Comparison of ENCODE assay signal across 1 cellular context in genomic region chr7:44766416-44766801, GRCh38.
TF ChIP-seq lines count a peak whose summit lies in the region.

No MANE protein-coding gene starts in this region.

TF ChIP-seq in K562, 482 proteins besides CTCF, POLR2A, EP300 and RAD21:
- TF ChIP-seq, protein P1, sequence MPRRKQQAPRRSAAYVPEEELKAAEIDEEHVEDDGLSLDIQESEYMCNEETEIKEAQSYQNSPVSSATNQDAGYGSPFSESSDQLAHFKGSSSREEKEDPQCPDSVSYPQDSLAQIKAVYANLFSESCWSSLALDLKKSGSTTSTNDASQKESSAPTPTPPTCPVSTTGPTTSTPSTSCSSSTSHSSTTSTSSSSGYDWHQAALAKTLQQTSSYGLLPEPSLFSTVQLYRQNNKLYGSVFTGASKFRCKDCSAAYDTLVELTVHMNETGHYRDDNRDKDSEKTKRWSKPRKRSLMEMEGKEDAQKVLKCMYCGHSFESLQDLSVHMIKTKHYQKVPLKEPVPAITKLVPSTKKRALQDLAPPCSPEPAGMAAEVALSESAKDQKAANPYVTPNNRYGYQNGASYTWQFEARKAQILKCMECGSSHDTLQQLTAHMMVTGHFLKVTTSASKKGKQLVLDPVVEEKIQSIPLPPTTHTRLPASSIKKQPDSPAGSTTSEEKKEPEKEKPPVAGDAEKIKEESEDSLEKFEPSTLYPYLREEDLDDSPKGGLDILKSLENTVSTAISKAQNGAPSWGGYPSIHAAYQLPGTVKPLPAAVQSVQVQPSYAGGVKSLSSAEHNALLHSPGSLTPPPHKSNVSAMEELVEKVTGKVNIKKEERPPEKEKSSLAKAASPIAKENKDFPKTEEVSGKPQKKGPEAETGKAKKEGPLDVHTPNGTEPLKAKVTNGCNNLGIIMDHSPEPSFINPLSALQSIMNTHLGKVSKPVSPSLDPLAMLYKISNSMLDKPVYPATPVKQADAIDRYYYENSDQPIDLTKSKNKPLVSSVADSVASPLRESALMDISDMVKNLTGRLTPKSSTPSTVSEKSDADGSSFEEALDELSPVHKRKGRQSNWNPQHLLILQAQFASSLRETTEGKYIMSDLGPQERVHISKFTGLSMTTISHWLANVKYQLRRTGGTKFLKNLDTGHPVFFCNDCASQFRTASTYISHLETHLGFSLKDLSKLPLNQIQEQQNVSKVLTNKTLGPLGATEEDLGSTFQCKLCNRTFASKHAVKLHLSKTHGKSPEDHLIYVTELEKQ (CRISPR knock-in tag; IDR thresholded peaks at IDR 0.05) = no peak
- peak; percentile 32; the same call in 1 of the 2 replicates for TF ChIP-seq POLR2G (IDR thresholded peaks at IDR 0.05; ENCODE audit: low read depth, low read length)
TF ChIP-seq in K562: peak in this region for 1.
